Comparison of ENCODE assay signal across 9 cellular contexts in genomic region chr5:80192507-80193241, GRCh38.
DNase-seq lines count a peak whose midpoint lies in the region; ATAC-seq, FAIRE-seq and TF ChIP-seq lines count a peak whose summit lies in the region.
"Had no signal": no experiment of that assay in that cellular context is flagged by ENCODE, and none has a peak within 500 bp of the region (broad histone marks: within the 10 kb centered on the region; RNA-seq: fewer than 3 reads in every experiment).

No MANE protein-coding gene starts in this region.

- no peak overlapping the region for H3K56ac ChIP-seq in mesendoderm (ENCODE audit: low read length)

- no peak for TF ChIP-seq EP300 in A549 (IDR thresholded peaks at IDR 0.05)

- H3K27me3 Mint-ChIP-seq in naive thymus-derived CD4-positive, alpha-beta T cell, result no peaks in the 10 kb centered on the region

- no peak for TF ChIP-seq CTCF in A549 (IDR thresholded peaks at IDR 0.05)
- no peak for TF ChIP-seq CTCF in colonic mucosa (IDR thresholded peaks at IDR 0.05)
- TF ChIP-seq CTCF in foreskin keratinocyte (conservative IDR thresholded peaks at IDR 0.05), result no peak

- H2AK5ac ChIP-seq in mesendoderm (ENCODE audit: low read length), result no peak overlapping the region

- 0 out of 3 replicates have a peak overlapping the region, but pooled peaks have one; percentile 3 for H3K4me2 ChIP-seq in A549
- H3K4me2 ChIP-seq in mesendoderm (ENCODE audit: low read length), result no peak overlapping the region

- no peaks in the 10 kb centered on the region for H3K27me3 ChIP-seq in colonic mucosa
- H3K27me3 ChIP-seq in naive thymus-derived CD4-positive, alpha-beta T cell (ENCODE audit: control insufficient read depth in 2 of 2, insufficient read depth in 2 of 2, low read length in 2 of 2), result no peaks in the 10 kb centered on the region
- H3K27me3 ChIP-seq in foreskin keratinocyte, result no peaks in the 10 kb centered on the region
- no peaks in the 10 kb centered on the region for H3K27me3 ChIP-seq in mesendoderm (ENCODE audit: insufficient read depth, low read length, poor library complexity)

- H3K4me1 Mint-ChIP-seq in naive thymus-derived CD4-positive, alpha-beta T cell, result peaks cover 61 to 97% (median 88%) of the 10 kb centered on the region in 7 donors

- peaks cover 22% of the 10 kb centered on the region for H3K79me2 ChIP-seq in mesendoderm (ENCODE audit: control insufficient read depth, insufficient read depth, low read length)

- H3K9me3 Mint-ChIP-seq in naive thymus-derived CD4-positive, alpha-beta T cell, result peaks cover 0 to 2% (median 0%) of the 10 kb centered on the region in 11 donors

- no peak for FAIRE-seq in A549 (lab: Jason Lieb, UNC)
- FAIRE-seq: G401.6 had no signal

- no peak overlapping the region for H3K18ac ChIP-seq in mesendoderm (ENCODE audit: low read length)

- H2BK5ac ChIP-seq in mesendoderm (ENCODE audit: low read length), result no peak overlapping the region

- H3K23ac ChIP-seq in mesendoderm (ENCODE audit: low read length), result no peak overlapping the region

- peak overlapping the region; percentile 87 to 99 (median 95) for H3K27ac Mint-ChIP-seq in naive thymus-derived CD4-positive, alpha-beta T cell

- peaks cover 9 to 38% (median 16%) of the 10 kb centered on the region in 5 donors for H3K36me3 Mint-ChIP-seq in naive thymus-derived CD4-positive, alpha-beta T cell

- H3K9ac ChIP-seq in colonic mucosa (ENCODE audit: low read depth in 2 of 2, low read length in 2 of 2), result no peak overlapping the region
- H3K9ac ChIP-seq in mesendoderm (ENCODE audit: low read length), result no peak overlapping the region

- POLR2A ChIA-PET in A549 (lab: Yijun Ruan, JAX), result interaction anchor here (0.5 kb wide), 1 partner anchor 65 kb away, joined by 4 read pairs; no protein-coding TSS in a partner anchor
- POLR2A ChIA-PET in naive thymus-derived CD4-positive, alpha-beta T cell (lab: Charles Lee), result interaction anchor here (0.8 to 10.2 kb wide), 24 partner anchors 10 to 101 kb away, joined by 3 to 115 read pairs (median 6); partner anchors contain the start of gene SERINC5

- ATAC-seq in A549 (peak; percentile 43 to 51; a peak in 3 of 6 replicates), foreskin keratinocyte (no peak)
- ATAC-seq in naive thymus-derived CD4-positive, alpha-beta T cell, result peak; percentile 70

- H3K4me1 ChIP-seq in A549 (peaks cover 8% of the 10 kb centered on the region; the same call in 1 of the 3 replicates), colonic mucosa (peaks cover 3% of the 10 kb centered on the region), foreskin keratinocyte (no peaks in the 10 kb centered on the region), mesendoderm (ENCODE audit: control insufficient read depth, low read depth, low read length) (peaks cover 17% of the 10 kb centered on the region)
- H3K4me1 ChIP-seq in naive thymus-derived CD4-positive, alpha-beta T cell (ENCODE audit: control insufficient read depth in 2 of 2, insufficient read depth in 2 of 2, low read length in 2 of 2), result peaks cover 62 to 86% of the 10 kb centered on the region in 2 donors

- H3K9me3 ChIP-seq in A549, result no peaks in the 10 kb centered on the region
- H3K9me3 ChIP-seq in colonic mucosa, result no peaks in the 10 kb centered on the region
- H3K9me3 ChIP-seq in naive thymus-derived CD4-positive, alpha-beta T cell (ENCODE audit: control insufficient read depth in 2 of 3, low read length in 3 of 3), result no peaks in the 10 kb centered on the region

- CTCF ChIA-PET in A549 (lab: Yijun Ruan, JAX), result interaction anchor here (0.8 to 1.0 kb wide), 3 partner anchors 9 to 112 kb away, joined by 3 read pairs; no protein-coding TSS in a partner anchor
- CTCF ChIA-PET in naive thymus-derived CD4-positive, alpha-beta T cell (lab: Charles Lee), result interaction anchor here (0.8 to 3.1 kb wide), 10 partner anchors 11 to 101 kb away, joined by 3 to 17 read pairs (median 5); no protein-coding TSS in a partner anchor

- TF ChIP-seq POLR2A in A549 (IDR thresholded peaks at IDR 0.05; ENCODE audit: low read length), result no peak

- WGBS in A549 (ENCODE audit: missing lambda C conversion rate), result 89% methylated on average over 11 of the region's 11 CpGs
- WGBS in mesendoderm (ENCODE audit: extremely low coverage, insufficient coverage, low lambda C conversion rate), result no CpG with 5 or more reads among the region's 11 CpGs

- no peak overlapping the region for H4K8ac ChIP-seq in mesendoderm (ENCODE audit: low read depth, low read length)

- peak overlapping the region; percentile 79 to 96 (median 85) for H3K4me3 Mint-ChIP-seq in naive thymus-derived CD4-positive, alpha-beta T cell

- no peak overlapping the region for H4K5ac ChIP-seq in mesendoderm (ENCODE audit: low read length)

- H3K36me3 ChIP-seq in colonic mucosa, result no peaks in the 10 kb centered on the region
- H3K36me3 ChIP-seq in naive thymus-derived CD4-positive, alpha-beta T cell (ENCODE audit: control insufficient read depth in 2 of 3, insufficient read depth in 3 of 3, low read length in 3 of 3), result peaks cover 0 to 12% (median 0%) of the 10 kb centered on the region in 3 experiments
- no peaks in the 10 kb centered on the region for H3K36me3 ChIP-seq in mesendoderm (ENCODE audit: control insufficient read depth, insufficient read depth, low read length)

- no peak for TF ChIP-seq RAD21 in A549 (conservative IDR thresholded peaks at IDR 0.05 in 1 of 2, IDR thresholded peaks at IDR 0.05 in 1 of 2)

- H2BK120ac ChIP-seq in mesendoderm (ENCODE audit: low read depth, low read length), result no peak overlapping the region

- no peak overlapping the region for H2BK15ac ChIP-seq in mesendoderm (replicated peaks; ENCODE audit: low read depth)

- intact Hi-C loops in colonic mucosa (cut with DNase I), result no loop called here
- intact Hi-C loops in naive thymus-derived CD4-positive, alpha-beta T cell (cut with micrococcal nuclease), result loop anchor here (1.0 to 10.0 kb wide), 12 partner anchors 11 to 680 kb away; partner anchors contain the start of genes HOMER1 (in 2 of the 2), SERINC5 (in 2 of the 2), MTX3 (in 1 of the 2) and TENT2 (in 1 of the 2)

- DNase-seq in A549 (ENCODE audit: low read depth in 1 of 2, low spot score in 1 of 2) (peak in 1 of 2 experiments; percentile 5), M059J (ENCODE audit: low read depth) (peak; percentile 48), colonic mucosa (no peak), foreskin keratinocyte (no peak), NCI-H2081 (lab: John Stamatoyannopoulos, UW) (no peak), mesendoderm (no peak), NCI-H1048 (lab: John Stamatoyannopoulos, UW) (no peak)
- DNase-seq in naive thymus-derived CD4-positive, alpha-beta T cell, result peak in 7 of 9 donors; percentile 39 to 72 (median 61)

- peaks cover 4% of the 10 kb centered on the region for H3K79me1 ChIP-seq in mesendoderm (ENCODE audit: low read length)

- H3K4me3 ChIP-seq in A549, result no peak overlapping the region
- no peak overlapping the region for H3K4me3 ChIP-seq in colonic mucosa
- peak overlapping the region; percentile 46 for H3K4me3 ChIP-seq in naive thymus-derived CD4-positive, alpha-beta T cell (ENCODE audit: low read length)
- no peak overlapping the region for H3K4me3 ChIP-seq in mesendoderm (ENCODE audit: low read length)

- H3K27ac ChIP-seq in A549 (no peak overlapping the region), colonic mucosa (peak overlapping the region; percentile 32), foreskin keratinocyte (no peak overlapping the region), mesendoderm (ENCODE audit: low read depth, low read length) (no peak overlapping the region)
- peak overlapping the region; percentile 79 for H3K27ac ChIP-seq in naive thymus-derived CD4-positive, alpha-beta T cell (ENCODE audit: low read depth, low read length)

- no peak overlapping the region for H3K4ac ChIP-seq in mesendoderm (ENCODE audit: low read depth, low read length)

TF ChIP-seq in A549, 52 proteins besides CTCF, POLR2A, EP300 and RAD21:
- no peak for TF ChIP-seq RNF2 (IDR thresholded peaks at IDR 0.05; ENCODE audit: borderline replicate concordance, low read depth)
- TF ChIP-seq USF2 (IDR thresholded peaks at IDR 0.05), result peak; percentile 24; the same call in 1 of the 2 replicates
- TF ChIP-seq MAFK (IDR thresholded peaks at IDR 0.05; ENCODE audit: partially characterized antibody), result peak; percentile 9
TF ChIP-seq in A549: peak in this region for 2.

Comparison
In these comparisons a context has a peak if more than half of its experiments do, and no peak if none do; other contexts are left out.
1. DNase-seq: peak in M059J (single experiment) and naive thymus-derived CD4-positive, alpha-beta T cell (7 of 9); none in colonic mucosa (single experiment), foreskin keratinocyte (0 of 2), NCI-H2081 (0 of 2), mesendoderm (single experiment) and NCI-H1048 (single experiment).
2. H3K27ac ChIP-seq: peak in colonic mucosa (single experiment) and naive thymus-derived CD4-positive, alpha-beta T cell (single experiment); none in A549 (0 of 2), foreskin keratinocyte (single experiment) and mesendoderm (single experiment).